Comparison of ENCODE assay signal across 15 cellular contexts in the genomic region with DNA sequence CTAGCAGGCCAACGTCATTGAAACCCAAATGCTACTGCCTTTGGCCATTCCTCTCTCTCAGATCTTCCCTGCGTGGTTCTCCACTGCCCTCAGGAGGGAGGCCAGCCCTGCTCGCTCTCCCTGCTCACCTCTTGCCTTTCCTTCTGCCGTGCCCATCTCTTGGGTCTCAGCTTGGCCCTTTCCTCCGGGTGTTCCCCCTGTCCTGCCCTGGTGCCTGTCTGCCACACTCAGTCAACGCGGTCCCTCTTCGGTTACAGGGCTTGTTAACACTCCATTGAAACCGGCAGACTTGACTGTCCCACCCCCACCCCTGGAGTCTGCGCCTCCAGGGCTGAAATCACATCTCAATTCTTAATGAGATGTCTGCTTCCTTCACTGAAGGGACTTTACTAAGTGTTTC.
DNase-seq lines count a peak whose midpoint lies in the region; ATAC-seq and TF ChIP-seq lines count a peak whose summit lies in the region.
"Had no signal": no experiment of that assay in that cellular context is flagged by ENCODE, and none has a peak within 500 bp of the region (broad histone marks: within the 10 kb centered on the region; RNA-seq: fewer than 3 reads in every experiment).

No MANE protein-coding gene starts in this region.

- TF ChIP-seq CTCF in CD14-positive monocyte (IDR thresholded peaks at IDR 0.05) (no peak), left lung (IDR thresholded peaks at IDR 0.05) (no peak), BE2C (IDR thresholded peaks at IDR 0.05; ENCODE audit: low read depth, low read length) (no peak)

- H3K36me3 Mint-ChIP-seq in CD14-positive monocyte = peaks cover 40 to 42% of the 10 kb centered on the region in 2 donors

- peaks cover 0 to 8% (median 6%) of the 10 kb centered on the region in 7 donors for H3K9me3 Mint-ChIP-seq in CD14-positive monocyte
- H3K9me3 Mint-ChIP-seq: CD8-positive, alpha-beta memory T cell had no signal

- no peak for ATAC-seq in left lung
- no peak for ATAC-seq in GM19463 (IDR thresholded peaks at IDR 0.05; ENCODE audit: unreplicated experiment)
- ATAC-seq in HG03354 (IDR thresholded peaks at IDR 0.05; ENCODE audit: poor library complexity, severe bottlenecking, unreplicated experiment) = no peak

- H3K27me3 ChIP-seq in SJCRH30 (no peaks in the 10 kb centered on the region), left lung (no peaks in the 10 kb centered on the region), BE2C (no peaks in the 10 kb centered on the region)

- peaks cover 0 to 16% (median 9%) of the 10 kb centered on the region in 3 donors for H3K27me3 Mint-ChIP-seq in CD14-positive monocyte (ENCODE audit: low read depth in 3 of 3)

- peaks cover 2% of the 10 kb centered on the region for H3K4me1 Mint-ChIP-seq in CD14-positive monocyte
- H3K4me1 Mint-ChIP-seq: CD8-positive, alpha-beta memory T cell had no signal

- no peak overlapping the region for H3K27ac Mint-ChIP-seq in CD14-positive monocyte

- DNase-seq in CD14-positive monocyte (ENCODE audit: low spot score) = peak; percentile 11
- peak in 1 of 2 experiments; percentile 39 for DNase-seq in SJCRH30
- peak; percentile 17 to 26 for DNase-seq in left lung
- peak; percentile 37 for DNase-seq in posterior vena cava (ENCODE audit: low spot score)
- no peak for DNase-seq in AG08395 (ENCODE audit: low spot score)
- DNase-seq in BE2C = no peak
- DNase-seq: CD8-positive, alpha-beta memory T cell; H7; MM.1S; NCI-H1105; NCI-H187 treated with DMSO at 0.1 percent for 48 hours; NCI-H510A treated with DMSO at 0.1 percent for 48 hours; SIG-M5 had no signal

- peak overlapping the region; percentile 79 for H3K27ac ChIP-seq in SJCRH30
- H3K27ac ChIP-seq in left lung = no peak overlapping the region

- H3K36me3 ChIP-seq in SJCRH30 (peaks cover 3% of the 10 kb centered on the region), left lung (peaks cover 0 to 41% of the 10 kb centered on the region in 2 donors), BE2C (no peaks in the 10 kb centered on the region)

- H3K9me3 ChIP-seq in SJCRH30 (replicated peaks) (no peaks in the 10 kb centered on the region), left lung (no peaks in the 10 kb centered on the region), BE2C (no peaks in the 10 kb centered on the region)

- intact Hi-C loops in CD14-positive monocyte (cut with micrococcal nuclease) = no loop called here
- intact Hi-C loops in left lung (cut with DNase I) = no loop called here
- intact Hi-C loops in posterior vena cava (cut with DNase I) = no loop called here

- H3K4me3 ChIP-seq in SJCRH30 (no peak overlapping the region), left lung (no peak overlapping the region), BE2C (ENCODE audit: low read depth, low read length) (no peak overlapping the region)

- no peak overlapping the region for H3K4me3 Mint-ChIP-seq in CD14-positive monocyte
- H3K4me3 Mint-ChIP-seq: CD8-positive, alpha-beta memory T cell had no signal

- H3K4me1 ChIP-seq in SJCRH30 = peaks cover 19% of the 10 kb centered on the region
- H3K4me1 ChIP-seq in left lung = no peaks in the 10 kb centered on the region
- no peaks in the 10 kb centered on the region for H3K4me1 ChIP-seq in BE2C

Comparison
In these comparisons a context has a peak if more than half of its experiments do, and no peak if none do; other contexts are left out.
1. DNase-seq: peak in CD14-positive monocyte (single experiment), left lung (2 of 2) and posterior vena cava (single experiment); none in AG08395 (single experiment) and BE2C (single experiment).